ENCODE assay signal across 13 cellular contexts in genomic region chr4:39763714-39764572, GRCh38.
DNase-seq lines count a peak whose midpoint lies in the region; ATAC-seq and TF ChIP-seq lines count a peak whose summit lies in the region.
"Had no signal": no experiment of that assay in that cellular context is flagged by ENCODE, and none has a peak within 500 bp of the region (broad histone marks: within the 10 kb centered on the region; RNA-seq: fewer than 3 reads in every experiment).

No MANE protein-coding gene starts in this region.

- no peak overlapping the region for H2AFZ ChIP-seq in H9 (ENCODE audit: low read length)
- H2AFZ ChIP-seq: GM23248 had no signal

- H3K36me3 ChIP-seq in cardiac muscle cell (peaks cover 20% of the 10 kb centered on the region), Caco-2 (ENCODE audit: control insufficient read depth, insufficient read depth, low read length) (peaks cover 1% of the 10 kb centered on the region; the same call in 1 of the 2 replicates)

- H4K20me1 ChIP-seq in H9 (ENCODE audit: control insufficient read depth, insufficient read depth, insufficient read length) = no peaks in the 10 kb centered on the region

- H3K27ac ChIP-seq in cardiac muscle cell (peak overlapping the region; percentile 48), H9 (ENCODE audit: insufficient read length, low read depth, low read length) (no peak overlapping the region), dorsolateral prefrontal cortex (no peak overlapping the region)
- H3K27ac ChIP-seq: GM23248, VCaP had no signal

- POLR2A ChIA-PET in Caco-2 (lab: Charles Lee) = no interaction called here

- H3K4me3 ChIP-seq in cardiac muscle cell (no peak overlapping the region), dorsolateral prefrontal cortex (no peak overlapping the region), Caco-2 (ENCODE audit: low read depth, low read length) (no peak overlapping the region)
- H3K4me3 ChIP-seq: GM23248 had no signal

- H3K4ac ChIP-seq in H9 (ENCODE audit: low read depth, low read length) = no peak overlapping the region

- CTCF ChIA-PET in Caco-2 (lab: Charles Lee) = no interaction called here

- H3K36me3 Mint-ChIP-seq in H9 (ENCODE audit: insufficient read depth in 1 of 3, low read depth in 3 of 3) (peaks cover 17 to 73% (median 66%) of the 10 kb centered on the region in 3 experiments), Caco-2 (ENCODE audit: insufficient read depth, unreplicated experiment) (peaks cover 88% of the 10 kb centered on the region)

- no peaks in the 10 kb centered on the region for H3K9me3 ChIP-seq in cardiac muscle cell (ENCODE audit: low read depth)
- no peaks in the 10 kb centered on the region for H3K9me3 ChIP-seq in H9 (ENCODE audit: control insufficient read depth, low read depth, low read length)
- no peaks in the 10 kb centered on the region for H3K9me3 ChIP-seq in Caco-2

- no peaks in the 10 kb centered on the region; a peak in 1 of 5 replicates for H3K9me3 Mint-ChIP-seq in H9
- H3K9me3 Mint-ChIP-seq in Caco-2 (ENCODE audit: unreplicated experiment) = no peaks in the 10 kb centered on the region
- H3K9me3 Mint-ChIP-seq: activated T-helper 1 cell treated with anti-CD3 and anti-CD28 coated beads, Interleukin-12 subunit alpha, Interleukin-12 subunit beta, Interleukin-2, Interleukin-4 antibody, amounts not matched to agents 30 ng/mL and 10 ng/mL and 1 ng/mL, durations not matched to agents 14 hours and 24 hours and 36 hours had no signal

- DNase-seq in cardiac muscle cell (ENCODE audit: low read depth in 1 of 2, low spot score in 1 of 2) (no peak), cardiac septum (ENCODE audit: low spot score) (no peak), H9 (no peak), dorsolateral prefrontal cortex (no peak), NCI-H1105 treated with DMSO at 0.1 percent for 48 hours (lab: John Stamatoyannopoulos, UW) (no peak), Caco-2 (no peak), HK-2 (ENCODE audit: unreplicated experiment) (no peak)
- DNase-seq: GM23248; stimulated activated CD4-positive, alpha-beta T cell treated with anti-CD3 and anti-CD28 coated beads, Interleukin-2, amount 100 ng/mL, for 24 hours had no signal

- no peak for TF ChIP-seq CTCF in cardiac muscle cell (IDR thresholded peaks at IDR 0.05; ENCODE audit: low read depth, low read length)
- no peak for TF ChIP-seq CTCF in H9 (conservative IDR thresholded peaks at IDR 0.05)
- TF ChIP-seq CTCF in dorsolateral prefrontal cortex (IDR thresholded peaks at IDR 0.05 in 54 of 56, conservative IDR thresholded peaks at IDR 0.05 in 2 of 56; ENCODE audit: low read depth in 1 of 56, partially characterized antibody in 56 of 56) = no peak
- no peak for TF ChIP-seq CTCF in Caco-2 (IDR thresholded peaks at IDR 0.05; ENCODE audit: insufficient read depth in 1 of 2, low read depth in 1 of 2, low read length in 1 of 2, severe bottlenecking in 1 of 2, unreplicated experiment in 1 of 2)

- no peak overlapping the region for H2BK12ac ChIP-seq in H9 (ENCODE audit: insufficient read length, low read depth, low read length)

- H3K18ac ChIP-seq in H9 (ENCODE audit: insufficient read length, low read depth, low read length) = no peak overlapping the region

- no peak overlapping the region for H3K9ac ChIP-seq in H9 (ENCODE audit: extremely low read depth, insufficient read length, low read length)
- H3K9ac ChIP-seq: GM23248 had no signal

- ATAC-seq in HG03460 (IDR thresholded peaks at IDR 0.05; ENCODE audit: unreplicated experiment) = peak; percentile 73
- ATAC-seq: HepG2 had no signal

- H4K8ac ChIP-seq in H9 (replicated peaks; ENCODE audit: insufficient read length, low read depth, low read length) = peak overlapping the region; percentile 30

- no peaks in the 10 kb centered on the region for H3K4me1 Mint-ChIP-seq in H9
- no peaks in the 10 kb centered on the region for H3K4me1 Mint-ChIP-seq in Caco-2 (ENCODE audit: low read depth, unreplicated experiment)

- H3K4me2 ChIP-seq in H9 (ENCODE audit: insufficient read depth, insufficient read length, low read length) = no peak overlapping the region

- H3K27ac Mint-ChIP-seq in H9 (peak overlapping the region in 2 of 3 experiments; percentile 46 to 70; a peak in 3 of 7 replicates), Caco-2 (ENCODE audit: unreplicated experiment) (no peak overlapping the region)
- H3K27ac Mint-ChIP-seq: activated T-helper 1 cell treated with anti-CD3 and anti-CD28 coated beads, Interleukin-12 subunit alpha, Interleukin-12 subunit beta, Interleukin-2, Interleukin-4 antibody, amounts not matched to agents 30 ng/mL and 10 ng/mL and 1 ng/mL, durations not matched to agents 14 hours and 24 hours and 36 hours had no signal

- no peaks in the 10 kb centered on the region for H3K23me2 ChIP-seq in H9 (ENCODE audit: insufficient read length, low read depth, low read length, poor library complexity, severe bottlenecking)

- no TSS peak for BruUV-seq in Caco-2 (replicated peaks; lab: Mats Ljungman, UMichigan)

- no peak overlapping the region for H4K5ac ChIP-seq in H9 (ENCODE audit: insufficient read length, low read depth, low read length)

- H3K14ac ChIP-seq in H9 (ENCODE audit: insufficient read depth, low read length) = no peak overlapping the region

- intact Hi-C loops in cardiac septum (cut with DNase I) = no loop called here
- intact Hi-C loops in dorsolateral prefrontal cortex (cut with DNase I) = no loop called here
- intact Hi-C loops in Caco-2 (cut with micrococcal nuclease; ENCODE audit: unreplicated experiment) = no loop called here

- H3T11ph ChIP-seq in H9 (ENCODE audit: low read length) = no peak overlapping the region

- no peak overlapping the region for H2BK15ac ChIP-seq in H9 (ENCODE audit: low read depth, low read length)

- no peak overlapping the region for H3K56ac ChIP-seq in H9 (ENCODE audit: insufficient read length, low read depth, low read length)

- H3K27me3 Mint-ChIP-seq in H9 (ENCODE audit: low read depth) (no peaks in the 10 kb centered on the region), Caco-2 (ENCODE audit: insufficient read depth, unreplicated experiment) (no peaks in the 10 kb centered on the region)

- WGBS in H9 (ENCODE audit: extremely low coverage, insufficient read length, low lambda C conversion rate) = no CpG with 5 or more reads among the region's 9 CpGs

- no peak overlapping the region for H2AK5ac ChIP-seq in H9 (ENCODE audit: insufficient read length, low read length)

- no peak overlapping the region for H2BK120ac ChIP-seq in H9 (ENCODE audit: low read depth, low read length, poor library complexity, severe bottlenecking)

- no peak overlapping the region for H3K23ac ChIP-seq in H9 (ENCODE audit: insufficient read length, low read depth, low read length)

- no peak overlapping the region for H2BK5ac ChIP-seq in H9 (ENCODE audit: insufficient read length, low read length)

- peaks cover 5% of the 10 kb centered on the region for H3K79me1 ChIP-seq in H9 (ENCODE audit: insufficient read depth, low read depth, low read length, poor library complexity, severe bottlenecking)

- no peaks in the 10 kb centered on the region for H3K79me2 ChIP-seq in H9 (ENCODE audit: insufficient read depth, low read length)

- H3K27me3 ChIP-seq in cardiac muscle cell (no peaks in the 10 kb centered on the region), H9 (ENCODE audit: insufficient read depth, low read length) (no peaks in the 10 kb centered on the region), dorsolateral prefrontal cortex (no peaks in the 10 kb centered on the region), Caco-2 (replicated peaks; ENCODE audit: control insufficient read depth, insufficient read depth, low read length) (no peaks in the 10 kb centered on the region)

- H2BK20ac ChIP-seq in H9 (ENCODE audit: low read depth, low read length, poor library complexity, severe bottlenecking) = no peak overlapping the region

- H3K4me1 ChIP-seq in cardiac muscle cell (ENCODE audit: low read depth) (peaks cover 6% of the 10 kb centered on the region), H9 (ENCODE audit: insufficient read depth, low read length) (no peaks in the 10 kb centered on the region), Caco-2 (no peaks in the 10 kb centered on the region)

- H3K4me3 Mint-ChIP-seq in H9 (no peak overlapping the region), Caco-2 (ENCODE audit: unreplicated experiment) (no peak overlapping the region)
- H3K4me3 Mint-ChIP-seq: activated T-helper 1 cell treated with anti-CD3 and anti-CD28 coated beads, Interleukin-12 subunit alpha, Interleukin-12 subunit beta, Interleukin-2, Interleukin-4 antibody, amounts not matched to agents 30 ng/mL and 10 ng/mL and 1 ng/mL, durations not matched to agents 14 hours and 24 hours and 36 hours had no signal

- no peak overlapping the region for H4K91ac ChIP-seq in H9 (ENCODE audit: insufficient read length, low read depth, low read length)
